22 cellular contexts compared by ENCODE assay signal in genomic region chr12:16323638-16324037, GRCh38. TPM values are rescaled to one million over a fixed set of nuclear protein-coding genes. Genes with fewer than 3 reads are reported as not detected.
DNase-seq lines count a peak whose midpoint lies in the region.
"Had no signal": no experiment of that assay in that cellular context is flagged by ENCODE, and none has a peak within 500 bp of the region (broad histone marks: within the 10 kb centered on the region; RNA-seq: fewer than 3 reads in every experiment).

No MANE protein-coding gene starts in this region.

- H3K36me3 ChIP-seq in skeletal muscle satellite cell (ENCODE audit: insufficient read depth, low read length) = no peaks in the 10 kb centered on the region
- H3K36me3 ChIP-seq: BLaER1, SJSA1 had no signal

- peak; percentile 2 for DNase-seq in NCI-H2196 (lab: John Stamatoyannopoulos, UW; ENCODE audit: unreplicated experiment)
- no peak for DNase-seq in NCI-H2196 treated with DMSO at 0.1 percent for 48 hours (lab: John Stamatoyannopoulos, UW; ENCODE audit: unreplicated experiment)
- peak; percentile 62 for DNase-seq in NCI-H146 treated with DMSO at 0.1 percent for 48 hours (lab: John Stamatoyannopoulos, UW; ENCODE audit: unreplicated experiment)
- peak; percentile 5 for DNase-seq in astrocyte of the hippocampus (ENCODE audit: low read depth, low spot score)
- no peak for DNase-seq in activated CD8-positive, alpha-beta memory T cell treated with anti-CD3 and anti-CD28 coated beads, Interleukin-2, amount 50 U/mL, for 48 hours
- DNase-seq in NCI-H1436 (lab: John Stamatoyannopoulos, UW) = no peak
- DNase-seq: CD4-positive, CD25-positive, alpha-beta regulatory T cell; GDM1; NCI-H1092; NCI-H1417 treated with DMSO at 0.1 percent for 48 hours; NCI-H1930; NCI-H446 treated with DMSO at 0.1 percent for 48 hours; NCI-H526; Right ventricle myocardium superior; RPMI8226; T-helper 2 cell had no signal

- no peaks in the 10 kb centered on the region for H3K9me3 ChIP-seq in skeletal muscle satellite cell (replicated peaks; ENCODE audit: low read length)
- H3K9me3 ChIP-seq: BLaER1, SJSA1 had no signal

- no peak overlapping the region for H3K4me3 ChIP-seq in skeletal muscle satellite cell (ENCODE audit: low read length)
- H3K4me3 ChIP-seq: BLaER1, GM12878, SJSA1 had no signal

- H3K4me2 ChIP-seq in skeletal muscle satellite cell (ENCODE audit: low read length) = peak overlapping the region; percentile 35
- H3K4me2 ChIP-seq: BLaER1 had no signal

- no peaks in the 10 kb centered on the region for H3K27me3 ChIP-seq in skeletal muscle satellite cell (ENCODE audit: control insufficient read depth, insufficient read depth, low read length)
- H3K27me3 ChIP-seq: BLaER1, SJSA1 had no signal

- peaks cover 21% of the 10 kb centered on the region for H3K4me1 ChIP-seq in skeletal muscle satellite cell (ENCODE audit: control insufficient read depth, insufficient read depth, low read length)
- H3K4me1 ChIP-seq: BLaER1, SJSA1 had no signal

- no peak overlapping the region for H3K9ac ChIP-seq in skeletal muscle satellite cell (ENCODE audit: low read depth, low read length)
- H3K9ac ChIP-seq: BLaER1 had no signal

RNA-seq across cellular contexts. Expression of gene MGST1, which starts 23.8 kb away (rescaled TPM):
- total RNA-seq in skeletal muscle satellite cell (2012; rRNA removed) = 253 and 258 TPM in 2 replicates
- total RNA-seq: SJSA1 had no signal

RNA-seq across cellular contexts. Expression of gene SLC15A5, which starts 46.2 kb away (rescaled TPM):
- total RNA-seq in skeletal muscle satellite cell (2012; rRNA removed) = not detected in 2 replicates
- total RNA-seq: CD4-positive, CD25-positive, alpha-beta regulatory T cell; GM12878; H4; HT-29; Right ventricle myocardium superior; SJSA1 had no signal

Comparison
In these comparisons a context has a peak if more than half of its experiments do, and no peak if none do; other contexts are left out.
1. DNase-seq: peak in NCI-H2196 (single experiment), NCI-H146 treated with DMSO at 0.1 percent for 48 hours (single experiment) and astrocyte of the hippocampus (single experiment); none in NCI-H2196 treated with DMSO at 0.1 percent for 48 hours (single experiment), activated CD8-positive, alpha-beta memory T cell treated with anti-CD3 and anti-CD28 coated beads, Interleukin-2, amount 50 U/mL, for 48 hours (single experiment) and NCI-H1436 (single experiment).